24 cellular contexts compared by ENCODE assay signal in genomic region chr22:49369726-49370717, GRCh38.
A peak's percentile ranks its signal among the peaks of the same experiment; 100 is the strongest.
DNase-seq lines count a peak whose midpoint lies in the region; ATAC-seq and TF ChIP-seq lines count a peak whose summit lies in the region.
"Had no signal": no experiment of that assay in that cellular context is flagged by ENCODE, and none has a peak within 500 bp of the region (broad histone marks: within the 10 kb centered on the region; RNA-seq: fewer than 3 reads in every experiment).

No MANE protein-coding gene starts in this region.

- H3K27ac ChIP-seq in dorsolateral prefrontal cortex: no peak overlapping the region
- H3K27ac ChIP-seq: GM23248, psoas muscle, SK-N-MC, skin epidermis, thyroid gland had no signal

- H3K4me3 Mint-ChIP-seq in neural crest cell: no peak overlapping the region
- H3K4me3 Mint-ChIP-seq: dendritic cell treated with granulocyte-macrophage colony-stimulating factor and Interleukin-4, amounts not matched to agents 40 ng/mL and 50 ng/mL, for 4 days; IgD-negative memory B cell; nephron progenitor cell; T-helper 17 cell had no signal

- peak overlapping the region; percentile 12 for H3K27ac Mint-ChIP-seq in neural crest cell (ENCODE audit: unreplicated experiment)
- H3K27ac Mint-ChIP-seq: dendritic cell treated with granulocyte-macrophage colony-stimulating factor and Interleukin-4, amounts not matched to agents 40 ng/mL and 50 ng/mL, for 4 days; IgD-negative memory B cell; nephron progenitor cell; T-helper 17 cell had no signal

- H3K4me3 ChIP-seq in dorsolateral prefrontal cortex: no peak overlapping the region
- H3K4me3 ChIP-seq: GM23248, SK-N-MC, skin epidermis, thyroid gland had no signal

- peaks cover 9% of the 10 kb centered on the region for H3K27me3 Mint-ChIP-seq in neural crest cell (ENCODE audit: low read depth)

- intact Hi-C loops in dorsolateral prefrontal cortex (cut with DNase I): no loop called here

- no peaks in the 10 kb centered on the region for H3K36me3 Mint-ChIP-seq in neural crest cell (ENCODE audit: low read depth)
- H3K36me3 Mint-ChIP-seq: IgD-negative memory B cell; stimulated activated naive B cell treated with anti-CD40 and anti-IgM and Interleukin-4, amounts not matched to agents 10 μg/mL and 1 μg/mL and 100 μg/mL, for 72 hours had no signal

- ATAC-seq in GM19463 (IDR thresholded peaks at IDR 0.05; ENCODE audit: unreplicated experiment): no peak
- ATAC-seq: psoas muscle; stimulated activated naive B cell treated with anti-CD40 and anti-IgM and Interleukin-4, amounts not matched to agents 10 μg/mL and 1 μg/mL and 100 μg/mL, for 72 hours; T-helper 17 cell had no signal

- H3K4me1 Mint-ChIP-seq in neural crest cell: peaks cover 12% of the 10 kb centered on the region

- no peak for TF ChIP-seq CTCF in dorsolateral prefrontal cortex (IDR thresholded peaks at IDR 0.05 in 54 of 56, conservative IDR thresholded peaks at IDR 0.05 in 2 of 56; ENCODE audit: low read depth in 1 of 56, partially characterized antibody in 56 of 56)
- no peak for TF ChIP-seq CTCF in neural crest cell (conservative IDR thresholded peaks at IDR 0.05)

- no peaks in the 10 kb centered on the region for H3K9me3 Mint-ChIP-seq in neural crest cell
- H3K9me3 Mint-ChIP-seq: dendritic cell treated with granulocyte-macrophage colony-stimulating factor and Interleukin-4, amounts not matched to agents 40 ng/mL and 50 ng/mL, for 4 days; nephron progenitor cell; stimulated activated naive B cell treated with anti-CD40 and anti-IgM and Interleukin-4, amounts not matched to agents 10 μg/mL and 1 μg/mL and 100 μg/mL, for 72 hours had no signal

- peaks cover 0 to 20% (median 0%) of the 10 kb centered on the region in 45 donors for H3K27me3 ChIP-seq in dorsolateral prefrontal cortex
- H3K27me3 ChIP-seq: thyroid gland had no signal

- CTCF ChIA-PET in HEK293T (lab: Yijun Ruan, JAX): no interaction called here

- POLR2A ChIA-PET in HEK293T (lab: Yijun Ruan, JAX): no interaction called here

- DNase-seq in activated effector memory CD4-positive, alpha-beta T cell treated with anti-CD3 and anti-CD28 coated beads, Interleukin-2, amount 50 U/mL, for 16 hours: peak; percentile 39
- no peak for DNase-seq in activated effector memory CD4-positive, alpha-beta T cell treated with Interleukin-2 at 50 U/mL for 16 hours
- peak in 7 of 10 donors; percentile 1 to 38 (median 28) for DNase-seq in dorsolateral prefrontal cortex
- no peak for DNase-seq in neural crest cell (ENCODE audit: low read depth, low spot score)
- no peak for DNase-seq in stimulated activated CD4-positive, alpha-beta T cell treated with anti-CD3 and anti-CD28 coated beads, Interleukin-4, amount 100 ng/mL, for 24 hours
- no peak for DNase-seq in hippocampal formation (lab: John Stamatoyannopoulos, UW)
- DNase-seq in HEK293T (ENCODE audit: extremely low spot score): no peak
- DNase-seq: activated CD4-positive, alpha-beta T cell treated with anti-CD3 and anti-CD28 coated beads for 48 hours; activated naive CD4-positive, alpha-beta T cell; activated T-cell treated with anti-CD3 and anti-CD28 coated beads for 4 hours; amniotic stem cell; DND-41; GM23248; NCI-H510A treated with DMSO at 0.1 percent for 48 hours; nephron progenitor cell; psoas muscle; stimulated activated naive B cell treated with anti-CD40 and anti-IgM and Interleukin-4, amounts not matched to agents 10 μg/mL and 1 μg/mL and 100 μg/mL, for 72 hours; T-helper 17 cell; thyroid gland had no signal

TF ChIP-seq in HEK293T, 16 proteins besides CTCF, POLR2A, EP300 and RAD21:
- TF ChIP-seq SUZ12 (IDR thresholded peaks at IDR 0.05) (no peak), ELF4 (IDR thresholded peaks at IDR 0.05) (no peak), PKNOX1 (IDR thresholded peaks at IDR 0.05) (no peak), CTBP1 (IDR thresholded peaks at IDR 0.05; ENCODE audit: borderline replicate concordance) (no peak), FOXK2 (IDR thresholded peaks at IDR 0.05) (no peak), SP1 (IDR thresholded peaks at IDR 0.05) (no peak), L3MBTL2 (conservative IDR thresholded peaks at IDR 0.05) (no peak), LEF1 (IDR thresholded peaks at IDR 0.05; ENCODE audit: borderline replicate concordance) (no peak), ZNF384 (IDR thresholded peaks at IDR 0.05) (no peak), BHLHE40 (IDR thresholded peaks at IDR 0.05; ENCODE audit: borderline replicate concordance) (no peak), ARNT (IDR thresholded peaks at IDR 0.05) (no peak), TARDBP (IDR thresholded peaks at IDR 0.05) (no peak), FOXM1 (IDR thresholded peaks at IDR 0.05; ENCODE audit: borderline replicate concordance) (no peak), FOXA1 (IDR thresholded peaks at IDR 0.05) (no peak), NFRKB (IDR thresholded peaks at IDR 0.05) (no peak), HDGF (IDR thresholded peaks at IDR 0.05; ENCODE audit: borderline replicate concordance) (no peak)

Comparison
In these comparisons a context has a peak if more than half of its experiments do, and no peak if none do; other contexts are left out.
1. DNase-seq: peak in activated effector memory CD4-positive, alpha-beta T cell treated with anti-CD3 and anti-CD28 coated beads, Interleukin-2, amount 50 U/mL, for 16 hours (single experiment) and dorsolateral prefrontal cortex (7 of 10); none in activated effector memory CD4-positive, alpha-beta T cell treated with Interleukin-2 at 50 U/mL for 16 hours (single experiment), neural crest cell (single experiment), stimulated activated CD4-positive, alpha-beta T cell treated with anti-CD3 and anti-CD28 coated beads, Interleukin-4, amount 100 ng/mL, for 24 hours (single experiment), hippocampal formation (0 of 2) and HEK293T (single experiment).